In genomic region chr13:35953537-35954206, GRCh38 we compare ENCODE assay signal across 1 cellular context.
A peak's percentile ranks its signal among the peaks of the same experiment; 100 is the strongest.
TF ChIP-seq lines count a peak whose summit lies in the region.

No MANE protein-coding gene starts in this region.

TF ChIP-seq in HEK293, 187 proteins besides CTCF, POLR2A, EP300 and RAD21 (continued from another document):
- TF ChIP-seq MZF1 (tag by site-specific recombination; IDR thresholded peaks at IDR 0.05; ENCODE audit: borderline replicate concordance) (peak; percentile 36; the same call in 1 of the 2 replicates), ZFP3 (tag by site-specific recombination; IDR thresholded peaks at IDR 0.05; ENCODE audit: low read depth) (no peak), REPIN1 (tag by site-specific recombination; IDR thresholded peaks at IDR 0.05; ENCODE audit: low read depth) (no peak), ZNF837 (tag by site-specific recombination; IDR thresholded peaks at IDR 0.05) (no peak), ZBTB1 (tag by site-specific recombination; IDR thresholded peaks at IDR 0.05) (no peak), ZFP41 (tag by site-specific recombination; IDR thresholded peaks at IDR 0.05; ENCODE audit: borderline replicate concordance) (no peak), ZNF10 (tag by site-specific recombination; IDR thresholded peaks at IDR 0.05) (0 out of 2 replicates have a peak, but pooled peaks have one; percentile 15), ZBTB7A (tag by site-specific recombination; IDR thresholded peaks at IDR 0.05; ENCODE audit: low read depth) (no peak), ZNF37A (tag by site-specific recombination; IDR thresholded peaks at IDR 0.05) (no peak), ELK4 (IDR thresholded peaks at IDR 0.05; ENCODE audit: borderline replicate concordance, low read depth, low read length) (peak; percentile 98), ZNF121 (tag by site-specific recombination; IDR thresholded peaks at IDR 0.05) (no peak), ZNF426 (tag by site-specific recombination; IDR thresholded peaks at IDR 0.05) (no peak), ZNF791 (tag by site-specific recombination; IDR thresholded peaks at IDR 0.05) (no peak)
TF ChIP-seq in HEK293: peak in this region for 11.
